Comparison of ENCODE assay signal across 16 cellular contexts in the genomic region with DNA sequence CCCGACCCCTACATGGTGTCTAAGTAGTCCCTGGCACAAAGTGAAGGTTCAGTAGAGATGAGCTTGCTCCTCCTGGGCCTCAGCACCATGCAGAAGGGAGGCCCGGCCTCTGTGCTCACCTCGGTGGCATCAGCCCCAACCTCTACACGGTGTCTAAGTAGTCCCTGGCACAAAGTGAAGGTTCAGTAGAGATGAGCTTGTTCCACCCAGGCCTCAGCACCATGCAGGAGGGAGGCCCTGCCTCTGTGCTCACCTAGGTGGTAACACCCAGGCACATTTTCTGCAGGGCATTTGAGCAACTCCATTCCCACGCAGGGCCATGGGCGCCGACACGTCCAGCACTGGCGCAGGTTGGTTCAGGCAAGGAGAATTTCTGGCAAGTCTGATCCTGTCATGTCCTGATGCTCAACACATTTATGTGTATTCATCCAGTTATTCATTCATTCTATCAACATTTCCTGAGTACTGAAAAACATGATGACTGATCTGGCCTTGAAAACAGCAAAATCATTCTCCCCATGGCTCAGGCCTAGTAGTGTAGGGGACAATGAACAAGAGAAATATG.
DNase-seq lines count a peak whose midpoint lies in the region; ATAC-seq and TF ChIP-seq lines count a peak whose summit lies in the region.
"Had no signal": no experiment of that assay in that cellular context is flagged by ENCODE, and none has a peak within 500 bp of the region (broad histone marks: within the 10 kb centered on the region; RNA-seq: fewer than 3 reads in every experiment).

No MANE protein-coding gene starts in this region.

- H3K4me2 ChIP-seq in mammary epithelial cell (ENCODE audit: insufficient read depth, low read depth, low read length) (no peak overlapping the region), neural cell (ENCODE audit: low read length) (no peak overlapping the region)

- H3K4me3 Mint-ChIP-seq in MCF 10A (ENCODE audit: unreplicated experiment) (no peak overlapping the region), osteocyte (ENCODE audit: unreplicated experiment) (no peak overlapping the region)
- H3K4me3 Mint-ChIP-seq: CD14-positive monocyte; CD8-positive, alpha-beta T cell; HFFc6 had no signal

- H3K27me3 Mint-ChIP-seq in MCF 10A (ENCODE audit: insufficient read depth, unreplicated experiment) (no peaks in the 10 kb centered on the region), osteocyte (ENCODE audit: unreplicated experiment) (no peaks in the 10 kb centered on the region)

- H3K27ac ChIP-seq in mammary epithelial cell (ENCODE audit: insufficient read depth, low read depth, low read length), result no peak overlapping the region
- peak overlapping the region; percentile 59 for H3K27ac ChIP-seq in neural cell (ENCODE audit: low read length)
- H3K27ac ChIP-seq in spleen, result no peak overlapping the region
- H3K27ac ChIP-seq: 22Rv1 had no signal

- peak overlapping the region; percentile 49 for H2AFZ ChIP-seq in mammary epithelial cell (ENCODE audit: low read depth, low read length)
- no peak overlapping the region for H2AFZ ChIP-seq in neural cell (ENCODE audit: low read depth, low read length)

- peak; percentile 92 for DNase-seq in mammary epithelial cell
- no peak for DNase-seq in MCF 10A (ENCODE audit: unreplicated experiment)
- peak; percentile 40 for DNase-seq in spleen
- no peak for DNase-seq in GOT3 (lab: John Stamatoyannopoulos, UW)
- no peak for DNase-seq in COR-L47 (lab: John Stamatoyannopoulos, UW)
- no peak for DNase-seq in osteocyte (ENCODE audit: extremely low spot score, unreplicated experiment)
- DNase-seq: Caco-2; CD8-positive, alpha-beta T cell; DND-41; GF-D8; HCEC 1CT; HFFc6 had no signal

- BruUV-seq in mammary epithelial cell (replicated peaks; lab: Mats Ljungman, UMichigan) (no TSS peak), MCF 10A (replicated peaks; lab: Mats Ljungman, UMichigan) (no TSS peak)

- no peaks in the 10 kb centered on the region for H3K36me3 Mint-ChIP-seq in MCF 10A (ENCODE audit: insufficient read depth, unreplicated experiment)
- no peaks in the 10 kb centered on the region for H3K36me3 Mint-ChIP-seq in osteocyte (ENCODE audit: unreplicated experiment)
- H3K36me3 Mint-ChIP-seq: CD14-positive monocyte; CD8-positive, alpha-beta T cell had no signal

- H3K9me3 ChIP-seq in mammary epithelial cell (replicated peaks; ENCODE audit: insufficient read depth, low read length) (peaks cover 2% of the 10 kb centered on the region), neural cell (ENCODE audit: low read length) (no peaks in the 10 kb centered on the region), spleen (no peaks in the 10 kb centered on the region)
- H3K9me3 ChIP-seq: Caco-2 had no signal

- peak; percentile 94 for ATAC-seq in esophagus mucosa
- ATAC-seq: CD8-positive, alpha-beta T cell had no signal

- POLR2A ChIA-PET in MCF 10A (lab: Yijun Ruan, JAX), result no interaction called here

- no peak for TF ChIP-seq RAD21 in neural cell (conservative IDR thresholded peaks at IDR 0.05)

- H3K9ac ChIP-seq in mammary epithelial cell (ENCODE audit: insufficient read depth, low read length), result no peak overlapping the region
- peak overlapping the region; percentile 13 for H3K9ac ChIP-seq in neural cell (ENCODE audit: low read length)

- H3K36me3 ChIP-seq in mammary epithelial cell (ENCODE audit: insufficient read depth, low read length) (no peaks in the 10 kb centered on the region), neural cell (ENCODE audit: insufficient read depth, low read length) (no peaks in the 10 kb centered on the region), spleen (no peaks in the 10 kb centered on the region)

- TF ChIP-seq POLR2A in spleen (IDR thresholded peaks at IDR 0.05), result no peak

- no peaks in the 10 kb centered on the region for H4K20me1 ChIP-seq in mammary epithelial cell (ENCODE audit: insufficient read depth, low read length)
- no peaks in the 10 kb centered on the region for H4K20me1 ChIP-seq in neural cell (ENCODE audit: insufficient read depth)

- no peak overlapping the region for H3K4me3 ChIP-seq in mammary epithelial cell (replicated peaks in 1 of 3; ENCODE audit: insufficient read depth in 1 of 3, low read depth in 2 of 3, low read length in 3 of 3)
- H3K4me3 ChIP-seq in neural cell (ENCODE audit: low read length), result no peak overlapping the region
- H3K4me3 ChIP-seq in spleen, result no peak overlapping the region

- dilution Hi-C loops in mammary epithelial cell (cut with HindIII; ENCODE audit: low sequenced_read_pairs), result no loop called here

- TF ChIP-seq CTCF in mammary epithelial cell (conservative IDR thresholded peaks at IDR 0.05 in 1 of 2, IDR thresholded peaks at IDR 0.05 in 1 of 2; ENCODE audit: extremely low read depth in 1 of 2, insufficient read depth in 1 of 2, low read depth in 1 of 2, low read length in 2 of 2) (no peak), MCF 10A (IDR thresholded peaks at IDR 0.05; ENCODE audit: unreplicated experiment) (no peak), neural cell (IDR thresholded peaks at IDR 0.05; ENCODE audit: poor library complexity, severe bottlenecking) (no peak), spleen (IDR thresholded peaks at IDR 0.05 in 8 of 11, conservative IDR thresholded peaks at IDR 0.05 in 3 of 11) (no peak), osteocyte (IDR thresholded peaks at IDR 0.05) (no peak)

- CTCF ChIA-PET in mammary epithelial cell (lab: Charles Lee; ENCODE audit: low non-redundant PET) (no interaction called here), MCF 10A (lab: Yijun Ruan, JAX) (no interaction called here)

- H3K4me1 Mint-ChIP-seq in MCF 10A (ENCODE audit: insufficient read depth, unreplicated experiment) (peaks cover 11% of the 10 kb centered on the region), osteocyte (ENCODE audit: unreplicated experiment) (no peaks in the 10 kb centered on the region)
- H3K4me1 Mint-ChIP-seq: CD14-positive monocyte had no signal

- H3K79me2 ChIP-seq in mammary epithelial cell (ENCODE audit: insufficient read depth, low read length) (no peaks in the 10 kb centered on the region), neural cell (replicated peaks; ENCODE audit: insufficient read depth, low read length) (no peaks in the 10 kb centered on the region)

- H3F3A ChIP-seq in neural cell (ENCODE audit: insufficient read depth, low read length, poor library complexity, severe bottlenecking), result no peaks in the 10 kb centered on the region

- WGBS in mammary epithelial cell (ENCODE audit: low coverage, missing lambda C conversion rate), result 26% methylated on average over 8 of the region's 9 CpGs
- WGBS in spleen, 5 donors, result 83 to 98% (median 93%) methylated on average over 9 of the region's 9 CpGs

- H3K27ac Mint-ChIP-seq in MCF 10A (ENCODE audit: low read depth, unreplicated experiment), result no peak overlapping the region
- H3K27ac Mint-ChIP-seq in osteocyte (ENCODE audit: unreplicated experiment), result no peak overlapping the region
- H3K27ac Mint-ChIP-seq: CD14-positive monocyte; CD8-positive, alpha-beta T cell; HFFc6 had no signal

- peaks cover 37% of the 10 kb centered on the region for H3K4me1 ChIP-seq in mammary epithelial cell (ENCODE audit: insufficient read depth, low read length)
- H3K4me1 ChIP-seq in spleen, result no peaks in the 10 kb centered on the region
- H3K4me1 ChIP-seq: Caco-2 had no signal

- H3K9me2 ChIP-seq in neural cell (ENCODE audit: insufficient read depth, low read length), result no peaks in the 10 kb centered on the region

- H3K27me3 ChIP-seq in mammary epithelial cell (ENCODE audit: insufficient read depth, low read length) (no peaks in the 10 kb centered on the region), neural cell (ENCODE audit: insufficient read depth, low read depth, low read length) (no peaks in the 10 kb centered on the region), spleen (replicated peaks in 1 of 7) (no peaks in the 10 kb centered on the region)

- intact Hi-C loops in mammary epithelial cell (cut with micrococcal nuclease), result loop anchor here (1.0 kb wide), 1 partner anchor 24 kb away; no protein-coding TSS in a partner anchor
- intact Hi-C loops in MCF 10A (cut with micrococcal nuclease), result no loop called here
- intact Hi-C loops in spleen (cut with DNase I; ENCODE audit: low total_unique reads), result no loop called here

- peaks cover 20% of the 10 kb centered on the region for H3K9me3 Mint-ChIP-seq in MCF 10A (ENCODE audit: unreplicated experiment)
- H3K9me3 Mint-ChIP-seq in osteocyte (ENCODE audit: unreplicated experiment), result peaks cover 15% of the 10 kb centered on the region
- H3K9me3 Mint-ChIP-seq: CD8-positive, alpha-beta T cell had no signal

- in situ Hi-C loops in mammary epithelial cell (cut with MboI; ENCODE audit: low sequenced_read_pairs in 2 of 2), result no loop called here

- no peak for TF ChIP-seq EP300 in neural cell (conservative IDR thresholded peaks at IDR 0.05; ENCODE audit: poor library complexity, severe bottlenecking)

TF ChIP-seq in neural cell, 6 proteins besides CTCF, POLR2A, EP300 and RAD21:
- TF ChIP-seq EZH2 (IDR thresholded peaks at IDR 0.05; ENCODE audit: borderline replicate concordance, insufficient read depth, low read length, poor library complexity, severe bottlenecking), result no peak

Comparison
In these comparisons a context has a peak if more than half of its experiments do, and no peak if none do; other contexts are left out.
1. DNase-seq: peak in mammary epithelial cell (single experiment) and spleen (single experiment); none in MCF 10A (single experiment), GOT3 (single experiment), COR-L47 (single experiment) and osteocyte (single experiment).